Comparison of ENCODE assay signal across 9 cellular contexts in the genomic region with DNA sequence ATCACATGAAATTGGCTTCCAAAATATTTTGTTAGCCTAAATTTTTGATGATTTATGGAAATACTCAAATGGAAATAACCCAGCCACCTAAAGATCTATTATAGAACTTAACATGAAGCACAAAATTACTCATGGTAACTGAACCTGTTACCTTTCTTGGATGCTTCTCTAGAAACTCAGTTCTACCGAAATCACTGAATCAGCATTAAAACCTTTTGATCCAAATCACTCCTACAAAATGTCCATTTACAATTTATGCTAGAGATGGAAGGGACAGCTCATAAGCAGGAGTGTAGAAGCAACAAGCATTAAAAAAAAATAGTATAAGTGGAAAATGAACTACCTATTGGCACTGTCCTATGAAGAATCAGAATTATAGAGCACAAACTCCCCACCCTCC. TPM values are rescaled to one million over a fixed set of nuclear protein-coding genes. Genes with fewer than 3 reads are reported as not detected.
DNase-seq lines count a peak whose midpoint lies in the region; FAIRE-seq and TF ChIP-seq lines count a peak whose summit lies in the region.
"Had no signal": no experiment of that assay in that cellular context is flagged by ENCODE, and none has a peak within 500 bp of the region (broad histone marks: within the 10 kb centered on the region; RNA-seq: fewer than 3 reads in every experiment).

No MANE protein-coding gene starts in this region.

- no peak overlapping the region for H3K27ac ChIP-seq in vagina

- H3K36me3 ChIP-seq in MG63 (peaks cover 52% of the 10 kb centered on the region), vagina (peaks cover 0 to 22% of the 10 kb centered on the region in 2 donors)

- TF ChIP-seq POLR2A in vagina (IDR thresholded peaks at IDR 0.05), result no peak

- no peak for FAIRE-seq in frontal cortex (lab: Jason Lieb, UNC)

- peaks cover 60% of the 10 kb centered on the region for H3K36me3 Mint-ChIP-seq in T-helper 2 cell treated with Interferon-gamma antibody and Interleukin-4, amounts not matched to agents 5 μg/mL and 100 μg/mL, for 36 hours (ENCODE audit: low read depth)
- H3K36me3 Mint-ChIP-seq in brain (peaks cover 48% of the 10 kb centered on the region), osteocyte (ENCODE audit: unreplicated experiment) (peaks cover 31% of the 10 kb centered on the region)

- no peaks in the 10 kb centered on the region for H3K27me3 Mint-ChIP-seq in T-helper 2 cell treated with Interferon-gamma antibody and Interleukin-4, amounts not matched to agents 5 μg/mL and 100 μg/mL, for 36 hours (ENCODE audit: low read depth)
- peaks cover 20% of the 10 kb centered on the region for H3K27me3 Mint-ChIP-seq in brain
- no peaks in the 10 kb centered on the region for H3K27me3 Mint-ChIP-seq in osteocyte (ENCODE audit: unreplicated experiment)

- peaks cover 32% of the 10 kb centered on the region for H3K4me1 Mint-ChIP-seq in T-helper 2 cell treated with Interferon-gamma antibody and Interleukin-4, amounts not matched to agents 5 μg/mL and 100 μg/mL, for 36 hours (ENCODE audit: low read depth)
- H3K4me1 Mint-ChIP-seq in brain (peaks cover 63% of the 10 kb centered on the region), osteocyte (ENCODE audit: unreplicated experiment) (peaks cover 37% of the 10 kb centered on the region)

- no peak overlapping the region for H3K27ac Mint-ChIP-seq in T-helper 2 cell treated with Interferon-gamma antibody and Interleukin-4, amounts not matched to agents 5 μg/mL and 100 μg/mL, for 36 hours
- H3K27ac Mint-ChIP-seq in brain (peak overlapping the region in 4 of 5 experiments; percentile 31 to 77 (median 47)), osteocyte (ENCODE audit: unreplicated experiment) (no peak overlapping the region)

- intact Hi-C loops in vagina (cut with DNase I), result no loop called here

- H3K4me1 ChIP-seq in vagina, result peaks cover 48% of the 10 kb centered on the region

- H3K9me3 ChIP-seq in MG63 (0 out of 2 replicates have a peak, but pooled peaks cover 3% of the 10 kb centered on the region), vagina (no peaks in the 10 kb centered on the region)
- H3K9me3 ChIP-seq: neutrophil had no signal

- peak overlapping the region; percentile 93 for H3K4me3 ChIP-seq in MG63
- no peak overlapping the region for H3K4me3 ChIP-seq in vagina

- DNase-seq in T-helper 2 cell treated with Interferon-gamma antibody and Interleukin-4, amounts not matched to agents 5 μg/mL and 100 μg/mL, for 36 hours (ENCODE audit: low spot score), result no peak
- no peak for DNase-seq in T-helper 2 cell
- DNase-seq in MG63, result no peak
- DNase-seq in osteocyte (ENCODE audit: extremely low spot score, unreplicated experiment), result no peak
- no peak for DNase-seq in vagina (ENCODE audit: extremely low spot score in 2 of 2)
- no peak for DNase-seq in GM03348 (ENCODE audit: low spot score)
- no peak for DNase-seq in frontal cortex (ENCODE audit: low spot score in 2 of 2)

- H3K9me3 Mint-ChIP-seq in T-helper 2 cell treated with Interferon-gamma antibody and Interleukin-4, amounts not matched to agents 5 μg/mL and 100 μg/mL, for 36 hours, result no peaks in the 10 kb centered on the region
- peaks cover 0 to 6% (median 0%) of the 10 kb centered on the region in 5 experiments for H3K9me3 Mint-ChIP-seq in brain
- no peaks in the 10 kb centered on the region for H3K9me3 Mint-ChIP-seq in osteocyte (ENCODE audit: unreplicated experiment)

- TF ChIP-seq CTCF in brain (conservative IDR thresholded peaks at IDR 0.05) (no peak), osteocyte (IDR thresholded peaks at IDR 0.05) (no peak), vagina (IDR thresholded peaks at IDR 0.05) (no peak)

- H3K27me3 ChIP-seq in MG63 (no peaks in the 10 kb centered on the region), vagina (no peaks in the 10 kb centered on the region)
- H3K27me3 ChIP-seq: neutrophil had no signal

- H3K4me3 Mint-ChIP-seq in T-helper 2 cell treated with Interferon-gamma antibody and Interleukin-4, amounts not matched to agents 5 μg/mL and 100 μg/mL, for 36 hours, result peak overlapping the region; percentile 65
- H3K4me3 Mint-ChIP-seq in brain (peak overlapping the region; percentile 96 to 99 (median 99)), osteocyte (ENCODE audit: unreplicated experiment) (peak overlapping the region; percentile 40)

RNA-seq across cellular contexts. Expression of a gene that starts 2.1 kb away (rescaled TPM):
- 145 and 165 TPM in 2 replicates for total RNA-seq in MG63 (2014; rRNA removed; shearing (Covaris generic); ENCODE audit: low replicate concordance)
- 18.8 TPM for polyA plus RNA-seq in brain (ENCODE audit: insufficient read depth, low read depth, low replicate concordance)
- total RNA-seq in osteocyte (83.0 and 91.7 TPM in 2 replicates), vagina (74.6 TPM), frontal cortex (105 TPM)

RNA-seq across cellular contexts. Expression of a gene that starts 3.3 kb away (rescaled TPM):
- 29.5 and 37.4 TPM in 2 replicates for total RNA-seq in MG63 (2014; rRNA removed; shearing (Covaris generic); ENCODE audit: low replicate concordance)
- 27.9 TPM for polyA plus RNA-seq in brain (ENCODE audit: insufficient read depth, low read depth, low replicate concordance)
- total RNA-seq in osteocyte (13.9 and 17.0 TPM in 2 replicates), vagina (15.2 TPM), frontal cortex (59.5 TPM)

Comparison
In these comparisons a context has a peak if more than half of its experiments do, and no peak if none do; other contexts are left out.
1. H3K27ac Mint-ChIP-seq: peak in brain (4 of 5); none in T-helper 2 cell treated with Interferon-gamma antibody and Interleukin-4, amounts not matched to agents 5 μg/mL and 100 μg/mL, for 36 hours (single experiment) and osteocyte (single experiment).
2. H3K4me3 Mint-ChIP-seq: peak in every context shown above with its lines; median percentile 99 in brain; 65 in T-helper 2 cell treated with Interferon-gamma antibody and Interleukin-4, amounts not matched to agents 5 μg/mL and 100 μg/mL, for 36 hours; 40 in osteocyte.